In genomic region chr11:68312117-68312779, GRCh38 we compare ENCODE assay signal across 1 cellular context.
TF ChIP-seq lines count a peak whose summit lies in the region.

Gene LRP5 (plus strand): TSS chr11:68312591. CDS start chr11:68312715, 124 bp downstream.

TF ChIP-seq in HepG2, 621 proteins besides CTCF, POLR2A, EP300 and RAD21 (continued from another document):
- TF ChIP-seq, protein P1, sequence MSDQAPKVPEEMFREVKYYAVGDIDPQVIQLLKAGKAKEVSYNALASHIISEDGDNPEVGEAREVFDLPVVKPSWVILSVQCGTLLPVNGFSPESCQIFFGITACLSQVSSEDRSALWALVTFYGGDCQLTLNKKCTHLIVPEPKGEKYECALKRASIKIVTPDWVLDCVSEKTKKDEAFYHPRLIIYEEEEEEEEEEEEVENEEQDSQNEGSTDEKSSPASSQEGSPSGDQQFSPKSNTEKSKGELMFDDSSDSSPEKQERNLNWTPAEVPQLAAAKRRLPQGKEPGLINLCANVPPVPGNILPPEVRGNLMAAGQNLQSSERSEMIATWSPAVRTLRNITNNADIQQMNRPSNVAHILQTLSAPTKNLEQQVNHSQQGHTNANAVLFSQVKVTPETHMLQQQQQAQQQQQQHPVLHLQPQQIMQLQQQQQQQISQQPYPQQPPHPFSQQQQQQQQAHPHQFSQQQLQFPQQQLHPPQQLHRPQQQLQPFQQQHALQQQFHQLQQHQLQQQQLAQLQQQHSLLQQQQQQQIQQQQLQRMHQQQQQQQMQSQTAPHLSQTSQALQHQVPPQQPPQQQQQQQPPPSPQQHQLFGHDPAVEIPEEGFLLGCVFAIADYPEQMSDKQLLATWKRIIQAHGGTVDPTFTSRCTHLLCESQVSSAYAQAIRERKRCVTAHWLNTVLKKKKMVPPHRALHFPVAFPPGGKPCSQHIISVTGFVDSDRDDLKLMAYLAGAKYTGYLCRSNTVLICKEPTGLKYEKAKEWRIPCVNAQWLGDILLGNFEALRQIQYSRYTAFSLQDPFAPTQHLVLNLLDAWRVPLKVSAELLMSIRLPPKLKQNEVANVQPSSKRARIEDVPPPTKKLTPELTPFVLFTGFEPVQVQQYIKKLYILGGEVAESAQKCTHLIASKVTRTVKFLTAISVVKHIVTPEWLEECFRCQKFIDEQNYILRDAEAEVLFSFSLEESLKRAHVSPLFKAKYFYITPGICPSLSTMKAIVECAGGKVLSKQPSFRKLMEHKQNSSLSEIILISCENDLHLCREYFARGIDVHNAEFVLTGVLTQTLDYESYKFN (CRISPR knock-in tag; conservative IDR thresholded peaks at IDR 0.05): 0 out of 2 replicates have a peak, but pooled peaks have one; percentile 23
- TF ChIP-seq GABPB1 (CRISPR knock-in tag; IDR thresholded peaks at IDR 0.05): peak; percentile 41; the same call in 1 of the 2 replicates
- no peak for TF ChIP-seq ZBTB8A (CRISPR knock-in tag; IDR thresholded peaks at IDR 0.05; ENCODE audit: borderline replicate concordance, low read depth)
- no peak for TF ChIP-seq ZNF558 (CRISPR knock-in tag; IDR thresholded peaks at IDR 0.05; ENCODE audit: borderline replicate concordance)
- no peak for TF ChIP-seq ERF (CRISPR knock-in tag; IDR thresholded peaks at IDR 0.05)
- no peak for TF ChIP-seq ZFP82 (CRISPR knock-in tag; IDR thresholded peaks at IDR 0.05; ENCODE audit: borderline replicate concordance)
- TF ChIP-seq, protein P2, sequence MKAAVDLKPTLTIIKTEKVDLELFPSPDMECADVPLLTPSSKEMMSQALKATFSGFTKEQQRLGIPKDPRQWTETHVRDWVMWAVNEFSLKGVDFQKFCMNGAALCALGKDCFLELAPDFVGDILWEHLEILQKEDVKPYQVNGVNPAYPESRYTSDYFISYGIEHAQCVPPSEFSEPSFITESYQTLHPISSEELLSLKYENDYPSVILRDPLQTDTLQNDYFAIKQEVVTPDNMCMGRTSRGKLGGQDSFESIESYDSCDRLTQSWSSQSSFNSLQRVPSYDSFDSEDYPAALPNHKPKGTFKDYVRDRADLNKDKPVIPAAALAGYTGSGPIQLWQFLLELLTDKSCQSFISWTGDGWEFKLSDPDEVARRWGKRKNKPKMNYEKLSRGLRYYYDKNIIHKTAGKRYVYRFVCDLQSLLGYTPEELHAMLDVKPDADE (CRISPR knock-in tag; IDR thresholded peaks at IDR 0.05): no peak
- no peak for TF ChIP-seq EED (CRISPR knock-in tag; IDR thresholded peaks at IDR 0.05)
- no peak for TF ChIP-seq ZNF598 (CRISPR knock-in tag; IDR thresholded peaks at IDR 0.05; ENCODE audit: borderline replicate concordance)
- no peak for TF ChIP-seq RBM39 (IDR thresholded peaks at IDR 0.05; ENCODE audit: low read depth, low read length, poor library complexity, severe bottlenecking)
- no peak for TF ChIP-seq CENPT (CRISPR knock-in tag; IDR thresholded peaks at IDR 0.05; ENCODE audit: low read depth)
- no peak for TF ChIP-seq TGIF2 (CRISPR knock-in tag; IDR thresholded peaks at IDR 0.05)
- TF ChIP-seq ZEB1 (IDR thresholded peaks at IDR 0.05; ENCODE audit: insufficient replicate concordance, low read depth): peak; percentile 65
- TF ChIP-seq ZNF383 (CRISPR knock-in tag; IDR thresholded peaks at IDR 0.05; ENCODE audit: borderline replicate concordance): no peak
